10 cellular contexts compared by ENCODE assay signal in the genomic region with DNA sequence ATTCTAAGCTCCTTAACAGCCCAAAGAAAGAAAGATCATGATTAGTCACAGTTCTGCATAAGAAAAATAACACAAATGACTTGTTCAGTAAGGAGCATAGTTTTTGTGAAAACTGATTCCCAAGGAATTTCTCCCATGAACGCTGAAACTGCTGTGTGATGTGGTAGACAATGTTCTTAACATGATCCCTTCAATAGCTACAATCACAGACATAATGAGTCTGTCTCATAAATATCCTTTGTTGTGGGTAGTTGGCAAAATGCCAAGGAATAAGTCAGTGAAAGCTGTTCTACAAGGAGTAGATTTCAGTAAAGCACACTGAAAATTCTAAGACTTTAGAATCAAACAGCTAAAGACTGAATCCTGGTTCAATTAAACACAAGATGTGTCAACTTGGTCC.
A peak's percentile ranks its signal among the peaks of the same experiment; 100 is the strongest.
DNase-seq lines count a peak whose midpoint lies in the region; ATAC-seq, FAIRE-seq and TF ChIP-seq lines count a peak whose summit lies in the region.
"Had no signal": no experiment of that assay in that cellular context is flagged by ENCODE, and none has a peak within 500 bp of the region (broad histone marks: within the 10 kb centered on the region; RNA-seq: fewer than 3 reads in every experiment).

No MANE protein-coding gene starts in this region.

- no peak overlapping the region for H3K27ac Mint-ChIP-seq in T-helper 2 cell treated with Interferon-gamma antibody and Interleukin-4, amounts not matched to agents 5 μg/mL and 100 μg/mL, for 36 hours
- H3K27ac Mint-ChIP-seq: stimulated activated naive CD8-positive, alpha-beta T cell treated with anti-CD3 and anti-CD28 coated beads, Interleukin-15, amount 100 ng/mL, for 72 hours had no signal

- CTCF ChIA-PET in HepG2 (lab: Yijun Ruan, JAX; ENCODE audit: low intra/inter-chr PET ratio, low total read pairs) (no interaction called here), PC-3 (lab: Charles Lee) (no interaction called here)

- TF ChIP-seq RAD21 in HepG2 (CRISPR knock-in tag; IDR thresholded peaks at IDR 0.05) = no peak

- TF ChIP-seq POLR2A in HepG2 (IDR thresholded peaks at IDR 0.05; ENCODE audit: insufficient read depth in 1 of 2, low read depth in 2 of 2, low read length in 2 of 2) = no peak
- TF ChIP-seq POLR2A in right lobe of liver (IDR thresholded peaks at IDR 0.05) = no peak

- H3K79me2 ChIP-seq in HepG2 (ENCODE audit: insufficient read depth, low read length) = no peaks in the 10 kb centered on the region
- no peaks in the 10 kb centered on the region for H3K79me2 ChIP-seq in PC-3 (ENCODE audit: low read length)

- DNase-seq in HepG2 (ENCODE audit: low spot score) (no peak), right lobe of liver (no peak), PC-3 (peak; percentile 74), fibroblast of the aortic adventitia (ENCODE audit: low read depth) (peak; percentile 74), urothelium cell line (ENCODE audit: low spot score) (peak; percentile 33), HK-2 (ENCODE audit: unreplicated experiment) (no peak), left colon (no peak)
- no peak for DNase-seq in T-helper 2 cell treated with Interferon-gamma antibody and Interleukin-4, amounts not matched to agents 5 μg/mL and 100 μg/mL, for 36 hours (ENCODE audit: low spot score)
- DNase-seq: stimulated activated naive CD8-positive, alpha-beta T cell treated with anti-CD3 and anti-CD28 coated beads, Interleukin-15, amount 100 ng/mL, for 72 hours had no signal

- no peaks in the 10 kb centered on the region for H3K36me3 Mint-ChIP-seq in T-helper 2 cell treated with Interferon-gamma antibody and Interleukin-4, amounts not matched to agents 5 μg/mL and 100 μg/mL, for 36 hours (ENCODE audit: low read depth)

- H3F3A ChIP-seq in PC-3 (ENCODE audit: low read length, unreplicated experiment) = no peaks in the 10 kb centered on the region

- H4K20me1 ChIP-seq in HepG2 (ENCODE audit: insufficient read depth, low read length) (no peaks in the 10 kb centered on the region), PC-3 (ENCODE audit: low read length) (no peaks in the 10 kb centered on the region)

- H3K4me3 Mint-ChIP-seq in T-helper 2 cell treated with Interferon-gamma antibody and Interleukin-4, amounts not matched to agents 5 μg/mL and 100 μg/mL, for 36 hours = no peak overlapping the region
- H3K4me3 Mint-ChIP-seq: stimulated activated naive CD8-positive, alpha-beta T cell treated with anti-CD3 and anti-CD28 coated beads, Interleukin-15, amount 100 ng/mL, for 72 hours had no signal

- H3K9me3 ChIP-seq in HepG2 (ENCODE audit: low read length) = no peaks in the 10 kb centered on the region
- no peaks in the 10 kb centered on the region for H3K9me3 ChIP-seq in right lobe of liver
- H3K9me3 ChIP-seq in PC-3 (ENCODE audit: low read length) = no peaks in the 10 kb centered on the region

- peaks cover 4% of the 10 kb centered on the region for H3K27me3 Mint-ChIP-seq in T-helper 2 cell treated with Interferon-gamma antibody and Interleukin-4, amounts not matched to agents 5 μg/mL and 100 μg/mL, for 36 hours (ENCODE audit: low read depth)

- H3K4me3 ChIP-seq in HepG2 (replicated peaks in 1 of 3; ENCODE audit: insufficient read depth in 1 of 3, low read depth in 2 of 3, low read length in 3 of 3) (no peak overlapping the region), right lobe of liver (no peak overlapping the region), PC-3 (ENCODE audit: low read length) (no peak overlapping the region), fibroblast of the aortic adventitia (ENCODE audit: low read depth, low read length) (no peak overlapping the region)
- H3K4me3 ChIP-seq: lung had no signal

- H3K4me1 ChIP-seq in HepG2 (ENCODE audit: insufficient read depth, low read length) = no peaks in the 10 kb centered on the region
- H3K4me1 ChIP-seq in right lobe of liver = no peaks in the 10 kb centered on the region
- peaks cover 7% of the 10 kb centered on the region; the same call in 1 of the 2 replicates for H3K4me1 ChIP-seq in PC-3 (ENCODE audit: insufficient read depth, low read length)

- H3K36me3 ChIP-seq in HepG2 (replicated peaks in 1 of 2; ENCODE audit: control insufficient read depth in 1 of 2, insufficient read depth in 2 of 2, low read length in 2 of 2) (no peaks in the 10 kb centered on the region), right lobe of liver (no peaks in the 10 kb centered on the region), PC-3 (ENCODE audit: low read depth, low read length) (no peaks in the 10 kb centered on the region)

- H3K27me3 ChIP-seq in HepG2 (ENCODE audit: control insufficient read depth in 1 of 2, insufficient read depth in 2 of 2, low read length in 2 of 2) = no peaks in the 10 kb centered on the region
- no peaks in the 10 kb centered on the region for H3K27me3 ChIP-seq in right lobe of liver
- H3K27me3 ChIP-seq in PC-3 (ENCODE audit: low read length) = no peaks in the 10 kb centered on the region

- BruUV-seq in HepG2 (replicated peaks; lab: Mats Ljungman, UMichigan) (no TSS peak), PC-3 (replicated peaks; lab: Mats Ljungman, UMichigan) (no TSS peak)

- no peak for TF ChIP-seq EP300 in HepG2 (IDR thresholded peaks at IDR 0.05; ENCODE audit: low read depth in 2 of 2, low read length in 2 of 2)
- no peak for TF ChIP-seq EP300 in HepG2 (CRISPR knock-in tag; IDR thresholded peaks at IDR 0.05; ENCODE audit: borderline replicate concordance)

- intact Hi-C loops in HepG2 (cut with micrococcal nuclease; ENCODE audit: unreplicated experiment) = no loop called here
- intact Hi-C loops in right lobe of liver (cut with DNase I) = no loop called here
- intact Hi-C loops in PC-3 (cut with micrococcal nuclease) = no loop called here
- intact Hi-C loops in left colon (cut with DNase I, micrococcal nuclease) = loop anchor here in 1 of 2 donors (10.0 kb wide), 1 partner anchor 121 kb away; no protein-coding TSS in a partner anchor

- ATAC-seq in HepG2 = no peak
- ATAC-seq in right lobe of liver = no peak
- peak; percentile 31 for ATAC-seq in PC-3
- no peak for ATAC-seq in left colon
- ATAC-seq: stimulated activated naive CD8-positive, alpha-beta T cell treated with anti-CD3 and anti-CD28 coated beads, Interleukin-15, amount 100 ng/mL, for 72 hours had no signal

- WGBS in HepG2 (ENCODE audit: low lambda C conversion rate) = 5% methylated on average over 1 of the region's 1 CpG
- WGBS in right lobe of liver (ENCODE audit: insufficient coverage, low coverage, low lambda C conversion rate, missing lambda C conversion rate) = 20% methylated on average over 1 of the region's 1 CpG

- H3K4me1 Mint-ChIP-seq in T-helper 2 cell treated with Interferon-gamma antibody and Interleukin-4, amounts not matched to agents 5 μg/mL and 100 μg/mL, for 36 hours (ENCODE audit: low read depth) = no peaks in the 10 kb centered on the region
- H3K4me1 Mint-ChIP-seq: stimulated activated naive CD8-positive, alpha-beta T cell treated with anti-CD3 and anti-CD28 coated beads, Interleukin-15, amount 100 ng/mL, for 72 hours had no signal

- H3K9ac ChIP-seq in HepG2 (ENCODE audit: insufficient read depth, low read depth, low read length) (no peak overlapping the region), PC-3 (ENCODE audit: low read length) (no peak overlapping the region)

- POLR2A ChIA-PET in HepG2 (lab: Yijun Ruan, JAX) (no interaction called here), PC-3 (lab: Charles Lee; ENCODE audit: unreplicated experiment) (no interaction called here)

- no peak overlapping the region for H2AFZ ChIP-seq in HepG2 (ENCODE audit: low read length)
- H2AFZ ChIP-seq in PC-3 (ENCODE audit: low read length) = no peak overlapping the region

- H3K9me2 ChIP-seq in PC-3 (replicated peaks; ENCODE audit: low read length) = no peaks in the 10 kb centered on the region

- H3K4me2 ChIP-seq in HepG2 (ENCODE audit: low read depth, low read length) = no peak overlapping the region
- H3K4me2 ChIP-seq in PC-3 (ENCODE audit: low read length) = no peak overlapping the region

- H3K27ac ChIP-seq in HepG2 (ENCODE audit: extremely low read length, insufficient read depth, low read length) = no peak overlapping the region
- no peak overlapping the region for H3K27ac ChIP-seq in right lobe of liver
- no peak overlapping the region for H3K27ac ChIP-seq in PC-3 (ENCODE audit: low read length)

- TF ChIP-seq CTCF in HepG2 (CRISPR knock-in tag; IDR thresholded peaks at IDR 0.05) (no peak), right lobe of liver (IDR thresholded peaks at IDR 0.05) (no peak), PC-3 (conservative IDR thresholded peaks at IDR 0.05; ENCODE audit: low read depth, low read length) (no peak), fibroblast of the aortic adventitia (IDR thresholded peaks at IDR 0.05; ENCODE audit: insufficient read depth, low read length) (no peak)

- in situ Hi-C loops in HepG2 (cut with HindIII; ENCODE audit: extremely low pct_ligation_motif_present, low pct_unique_long_range_greater_than_20kb) = no loop called here

- H3K9me3 Mint-ChIP-seq in T-helper 2 cell treated with Interferon-gamma antibody and Interleukin-4, amounts not matched to agents 5 μg/mL and 100 μg/mL, for 36 hours = no peaks in the 10 kb centered on the region
- H3K9me3 Mint-ChIP-seq: stimulated activated naive CD8-positive, alpha-beta T cell treated with anti-CD3 and anti-CD28 coated beads, Interleukin-15, amount 100 ng/mL, for 72 hours had no signal

- FAIRE-seq in HepG2 (lab: Jason Lieb, UNC) (no peak), urothelium cell line (lab: Jason Lieb, UNC) (no peak)

TF ChIP-seq in HepG2, 621 proteins besides CTCF, POLR2A, EP300 and RAD21:
- TF ChIP-seq LCORL (IDR thresholded peaks at IDR 0.05) (peak; percentile 94), LCORL (CRISPR knock-in tag; IDR thresholded peaks at IDR 0.05) (no peak), BRCA1 (CRISPR knock-in tag; IDR thresholded peaks at IDR 0.05) (no peak)
TF ChIP-seq in HepG2: peak in this region for 1.

Comparison
In these comparisons a context has a peak if more than half of its experiments do, and no peak if none do; other contexts are left out.
1. DNase-seq: peak in PC-3 (single experiment), fibroblast of the aortic adventitia (single experiment) and urothelium cell line (single experiment); none in HepG2 (single experiment), right lobe of liver (0 of 3), T-helper 2 cell treated with Interferon-gamma antibody and Interleukin-4, amounts not matched to agents 5 μg/mL and 100 μg/mL, for 36 hours (single experiment), HK-2 (single experiment) and left colon (0 of 2).